ENCODE assay signal across 1 cellular context in the genomic region with DNA sequence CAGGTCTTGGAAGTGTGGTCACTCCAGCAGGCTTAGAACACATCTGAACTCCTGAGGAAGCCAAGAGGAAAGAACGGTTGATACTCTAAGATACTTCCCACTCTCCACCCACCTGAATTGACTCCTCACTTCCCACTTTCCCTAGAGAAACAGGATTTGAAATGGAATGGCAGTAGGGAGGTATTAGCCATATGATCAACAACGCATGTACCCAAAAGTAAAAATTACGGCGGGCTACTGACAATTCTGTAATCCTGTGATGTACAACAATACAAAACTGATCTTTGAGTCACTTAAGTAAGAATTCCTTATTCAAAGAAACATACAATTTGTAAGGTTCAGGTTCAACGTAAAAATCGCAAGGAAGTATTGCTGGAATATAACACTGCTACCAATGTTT.
TF ChIP-seq lines count a peak whose summit lies in the region.

No MANE protein-coding gene starts in this region.

TF ChIP-seq in GM12878, 131 proteins besides CTCF, POLR2A, EP300 and RAD21:
- TF ChIP-seq, protein P1, sequence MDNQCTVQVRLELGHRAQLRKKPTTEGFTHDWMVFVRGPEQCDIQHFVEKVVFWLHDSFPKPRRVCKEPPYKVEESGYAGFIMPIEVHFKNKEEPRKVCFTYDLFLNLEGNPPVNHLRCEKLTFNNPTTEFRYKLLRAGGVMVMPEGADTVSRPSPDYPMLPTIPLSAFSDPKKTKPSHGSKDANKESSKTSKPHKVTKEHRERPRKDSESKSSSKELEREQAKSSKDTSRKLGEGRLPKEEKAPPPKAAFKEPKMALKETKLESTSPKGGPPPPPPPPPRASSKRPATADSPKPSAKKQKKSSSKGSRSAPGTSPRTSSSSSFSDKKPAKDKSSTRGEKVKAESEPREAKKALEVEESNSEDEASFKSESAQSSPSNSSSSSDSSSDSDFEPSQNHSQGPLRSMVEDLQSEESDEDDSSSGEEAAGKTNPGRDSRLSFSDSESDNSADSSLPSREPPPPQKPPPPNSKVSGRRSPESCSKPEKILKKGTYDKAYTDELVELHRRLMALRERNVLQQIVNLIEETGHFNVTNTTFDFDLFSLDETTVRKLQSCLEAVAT (IDR thresholded peaks at IDR 0.05), result peak; percentile 53; the same call in 1 of the 2 replicates
- TF ChIP-seq, protein P2, sequence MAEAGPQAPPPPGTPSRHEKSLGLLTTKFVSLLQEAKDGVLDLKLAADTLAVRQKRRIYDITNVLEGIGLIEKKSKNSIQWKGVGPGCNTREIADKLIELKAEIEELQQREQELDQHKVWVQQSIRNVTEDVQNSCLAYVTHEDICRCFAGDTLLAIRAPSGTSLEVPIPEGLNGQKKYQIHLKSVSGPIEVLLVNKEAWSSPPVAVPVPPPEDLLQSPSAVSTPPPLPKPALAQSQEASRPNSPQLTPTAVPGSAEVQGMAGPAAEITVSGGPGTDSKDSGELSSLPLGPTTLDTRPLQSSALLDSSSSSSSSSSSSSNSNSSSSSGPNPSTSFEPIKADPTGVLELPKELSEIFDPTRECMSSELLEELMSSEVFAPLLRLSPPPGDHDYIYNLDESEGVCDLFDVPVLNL (IDR thresholded peaks at IDR 0.05; ENCODE audit: low read depth, low read length), result no peak
- no peak for TF ChIP-seq SIN3A (IDR thresholded peaks at IDR 0.05; ENCODE audit: low read depth, low read length)
